In genomic region chr16:12289175-12290063, GRCh38 we compare ENCODE assay signal across 1 cellular context.
TF ChIP-seq lines count a peak whose summit lies in the region.

No MANE protein-coding gene starts in this region.

TF ChIP-seq in HepG2, 621 proteins besides CTCF, POLR2A, EP300 and RAD21 (continued from another document and continues in another):
- TF ChIP-seq ZNF318 (CRISPR knock-in tag; IDR thresholded peaks at IDR 0.05) = no peak
- TF ChIP-seq BHLHE40 (IDR thresholded peaks at IDR 0.05; ENCODE audit: low read length) = 0 out of 2 replicates have a peak, but pooled peaks have one; percentile 29
- peak; percentile 96 for TF ChIP-seq ARID3A (IDR thresholded peaks at IDR 0.05; ENCODE audit: low read depth, low read length)
- no peak; the same call in 1 of the 2 replicates for TF ChIP-seq MTERF4 (CRISPR knock-in tag; IDR thresholded peaks at IDR 0.05)
- TF ChIP-seq ZNF230 (CRISPR knock-in tag; IDR thresholded peaks at IDR 0.05) = no peak; the same call in 1 of the 2 replicates
- TF ChIP-seq ZNF24 (IDR thresholded peaks at IDR 0.05) = peak; percentile 47; the same call in 1 of the 2 replicates
- no peak; the same call in 1 of the 2 replicates for TF ChIP-seq ZNF589 (CRISPR knock-in tag; conservative IDR thresholded peaks at IDR 0.05)
- peak; percentile 84 for TF ChIP-seq MXD1 (CRISPR knock-in tag; IDR thresholded peaks at IDR 0.05)
- no peak for TF ChIP-seq GMEB2 (CRISPR knock-in tag; IDR thresholded peaks at IDR 0.05; ENCODE audit: low read depth)
- TF ChIP-seq ARID2 (CRISPR knock-in tag; IDR thresholded peaks at IDR 0.05; ENCODE audit: borderline replicate concordance) = 0 out of 2 replicates have a peak, but pooled peaks have one; percentile 48
- no peak for TF ChIP-seq ZNF232 (CRISPR knock-in tag; IDR thresholded peaks at IDR 0.05; ENCODE audit: borderline replicate concordance)
- 0 out of 2 replicates have a peak, but pooled peaks have one; percentile 14 for TF ChIP-seq FUBP1 (CRISPR knock-in tag; IDR thresholded peaks at IDR 0.05; ENCODE audit: borderline replicate concordance)
- peak; percentile 58 for TF ChIP-seq ZNF607 (CRISPR knock-in tag; IDR thresholded peaks at IDR 0.05; ENCODE audit: borderline replicate concordance)
- no peak for TF ChIP-seq ZBTB37 (CRISPR knock-in tag; IDR thresholded peaks at IDR 0.05)
- no peak for TF ChIP-seq ELK4 (CRISPR knock-in tag; IDR thresholded peaks at IDR 0.05; ENCODE audit: borderline replicate concordance)
- 0 out of 2 replicates have a peak, but pooled peaks have one; percentile 34 for TF ChIP-seq AKAP8 (CRISPR knock-in tag; IDR thresholded peaks at IDR 0.05)
- peak; percentile 87 for TF ChIP-seq ZMAT3 (CRISPR knock-in tag; conservative IDR thresholded peaks at IDR 0.05)
- TF ChIP-seq SSRP1 (CRISPR knock-in tag; IDR thresholded peaks at IDR 0.05) = peak; percentile 60; the same call in 1 of the 2 replicates
- no peak for TF ChIP-seq NONO (IDR thresholded peaks at IDR 0.05)
- TF ChIP-seq NONO (CRISPR knock-in tag; conservative IDR thresholded peaks at IDR 0.05) = peak; percentile 71
- TF ChIP-seq ZNF709 (CRISPR knock-in tag; IDR thresholded peaks at IDR 0.05) = no peak
- TF ChIP-seq ZBTB26 (CRISPR knock-in tag; IDR thresholded peaks at IDR 0.05; ENCODE audit: borderline replicate concordance) = no peak; the same call in 1 of the 2 replicates
- TF ChIP-seq PAWR (CRISPR knock-in tag; IDR thresholded peaks at IDR 0.05; ENCODE audit: borderline replicate concordance) = no peak
- no peak for TF ChIP-seq ETS1 (CRISPR knock-in tag; IDR thresholded peaks at IDR 0.05)
- no peak for TF ChIP-seq SMARCE1 (IDR thresholded peaks at IDR 0.05; ENCODE audit: borderline replicate concordance)
- TF ChIP-seq RBM22 (optimal IDR thresholded peaks at IDR 0.05; ENCODE audit: low read length) = no peak
- TF ChIP-seq SP140L (CRISPR knock-in tag; IDR thresholded peaks at IDR 0.05; ENCODE audit: borderline replicate concordance) = no peak
- TF ChIP-seq SETDB1 (CRISPR knock-in tag; IDR thresholded peaks at IDR 0.05; ENCODE audit: borderline replicate concordance) = no peak
- TF ChIP-seq FIP1L1 (IDR thresholded peaks at IDR 0.05; ENCODE audit: borderline replicate concordance, insufficient read depth, low read depth, low read length) = no peak
- no peak for TF ChIP-seq PAX8 (CRISPR knock-in tag; IDR thresholded peaks at IDR 0.05; ENCODE audit: borderline replicate concordance)
